Comparison of ENCODE assay signal across 18 cellular contexts in the genomic region with DNA sequence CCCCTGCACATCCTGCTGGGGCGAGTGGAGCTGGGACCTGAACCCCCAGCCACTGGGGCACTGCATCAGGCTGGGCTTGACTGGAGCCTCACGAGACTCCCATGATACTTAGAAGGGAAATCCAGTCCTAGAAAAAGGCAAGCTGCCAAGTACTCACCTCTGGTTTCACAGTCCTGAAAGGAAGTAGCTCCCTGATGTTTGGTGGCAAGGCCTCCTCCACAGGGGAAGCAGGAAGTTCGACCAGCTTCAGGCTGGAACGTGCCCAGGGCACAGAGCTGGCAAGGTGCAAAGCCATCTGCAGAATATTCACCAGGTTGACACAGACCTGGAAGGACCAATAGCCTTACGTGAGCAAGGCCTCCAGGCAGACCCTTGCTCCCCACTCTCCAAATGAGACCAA. TPM values are rescaled to one million over a fixed set of nuclear protein-coding genes. Genes with fewer than 3 reads are reported as not detected.
A peak's percentile ranks its signal among the peaks of the same experiment; 100 is the strongest.
DNase-seq lines count a peak whose midpoint lies in the region; ATAC-seq, FAIRE-seq and TF ChIP-seq lines count a peak whose summit lies in the region.
"Had no signal": no experiment of that assay in that cellular context is flagged by ENCODE, and none has a peak within 500 bp of the region (broad histone marks: within the 10 kb centered on the region; RNA-seq: fewer than 3 reads in every experiment).

No MANE protein-coding gene starts in this region.

- H3K4me2 ChIP-seq in keratinocyte (ENCODE audit: control insufficient read depth, extremely low read depth, insufficient read depth, low read depth, low read length) = no peak overlapping the region
- H3K4me2 ChIP-seq: GM23338 had no signal

- ATAC-seq in WTC11 = no peak
- ATAC-seq: GM12878, GM23338 had no signal

- no peaks in the 10 kb centered on the region for H3K4me1 ChIP-seq in keratinocyte (ENCODE audit: control insufficient read depth, extremely low read depth, insufficient read depth, low read length)

- H2AFZ ChIP-seq in keratinocyte (ENCODE audit: control insufficient read depth, low read length) = no peak overlapping the region
- H2AFZ ChIP-seq: GM23338 had no signal

- CTCF ChIA-PET in WTC11 (lab: Charles Lee) = interaction anchor here (0.6 to 6.6 kb wide), 4 partner anchors 14 to 200 kb away, joined by 3 to 37 read pairs (median 4); no protein-coding TSS in a partner anchor

- no peaks in the 10 kb centered on the region for H3K36me3 Mint-ChIP-seq in WTC11
- H3K36me3 Mint-ChIP-seq: CD8-positive, alpha-beta memory T cell had no signal

- TF ChIP-seq CTCF in WTC11 (IDR thresholded peaks at IDR 0.05) = no peak
- no peak for TF ChIP-seq CTCF in keratinocyte (optimal IDR thresholded peaks at IDR 0.05 in 1 of 3, IDR thresholded peaks at IDR 0.05 in 1 of 3, conservative IDR thresholded peaks at IDR 0.05 in 1 of 3; ENCODE audit: extremely low read depth in 1 of 3, insufficient read depth in 2 of 3, low read length in 3 of 3)

- DNase-seq in DMS 273 (lab: John Stamatoyannopoulos, UW; ENCODE audit: unreplicated experiment) = peak; percentile 8
- DNase-seq in DMS 273 treated with DMSO at 0.1 percent for 48 hours (lab: John Stamatoyannopoulos, UW) = no peak
- DNase-seq in HTR-8/SVneo (ENCODE audit: insufficient read length, low spot score) = no peak
- no peak for DNase-seq in WTC11 (ENCODE audit: low spot score)
- DNase-seq in keratinocyte (ENCODE audit: low read depth, low spot score) = no peak
- DNase-seq in hypothalamus (lab: John Stamatoyannopoulos, UW) = no peak
- DNase-seq in NCI-H510A (lab: John Stamatoyannopoulos, UW) = no peak
- DNase-seq in GM19238 (ENCODE audit: insufficient read length, low spot score) = no peak
- DNase-seq: CD8-positive, alpha-beta memory T cell; MV-4-11; NCI-H1436 treated with DMSO at 0.1 percent for 48 hours; NCI-H2107; NCI-H446 treated with DMSO at 0.1 percent for 48 hours; NK-92 treated with Interleukin-12 subunit alpha and Interleukin-12 subunit beta, amount 100 ng/mL, for 24 hours had no signal

- no peaks in the 10 kb centered on the region for H3K36me3 ChIP-seq in keratinocyte (ENCODE audit: control insufficient read depth in 2 of 2, extremely low read depth in 1 of 2, insufficient read depth in 2 of 2, low read length in 2 of 2)

- H3K4me3 ChIP-seq in keratinocyte (ENCODE audit: control insufficient read depth in 2 of 3, extremely low read depth in 1 of 3, insufficient read depth in 2 of 3, low read depth in 1 of 3, low read length in 3 of 3) = no peak overlapping the region
- H3K4me3 ChIP-seq: GM12878, GM23338 had no signal

- H3K27me3 ChIP-seq in keratinocyte (ENCODE audit: control insufficient read depth, extremely low read depth, insufficient read depth, low read length) = no peaks in the 10 kb centered on the region

- dilution Hi-C loops in keratinocyte (cut with MboI; ENCODE audit: extremely low pct_ligation_motif_present, low sequenced_read_pairs) = no loop called here

- no peak overlapping the region for H3K27ac ChIP-seq in keratinocyte (ENCODE audit: control insufficient read depth, insufficient read depth, low read length)
- H3K27ac ChIP-seq: 22Rv1 had no signal

- POLR2A ChIA-PET in WTC11 (lab: Charles Lee) = no interaction called here

- H3K79me2 ChIP-seq in keratinocyte (ENCODE audit: control insufficient read depth, insufficient read depth, low read length) = no peaks in the 10 kb centered on the region

- H3K9me3 ChIP-seq in keratinocyte (ENCODE audit: control insufficient read depth, low read depth, low read length) = no peaks in the 10 kb centered on the region

- no peaks in the 10 kb centered on the region for H3K9me3 Mint-ChIP-seq in WTC11
- H3K9me3 Mint-ChIP-seq: GM23338 had no signal

- H3K27me3 Mint-ChIP-seq in WTC11 (ENCODE audit: low read depth) = no peaks in the 10 kb centered on the region; the same call in 1 of the 2 replicates

- H3K4me1 Mint-ChIP-seq in WTC11 = no peaks in the 10 kb centered on the region
- H3K4me1 Mint-ChIP-seq: CD8-positive, alpha-beta memory T cell had no signal

- FAIRE-seq in HTR-8/SVneo (lab: Jason Lieb, UNC) = peak; percentile 84
- peak; percentile 69 for FAIRE-seq in keratinocyte (lab: Jason Lieb, UNC)
- FAIRE-seq: GM12878 had no signal

- no peaks in the 10 kb centered on the region for H3K9me1 ChIP-seq in keratinocyte (ENCODE audit: control insufficient read depth, extremely low read depth, insufficient read depth, low read length)

- no peak overlapping the region for H3K4me3 Mint-ChIP-seq in WTC11
- H3K4me3 Mint-ChIP-seq: CD8-positive, alpha-beta memory T cell; GM23338 had no signal

- no peaks in the 10 kb centered on the region for H4K20me1 ChIP-seq in keratinocyte (ENCODE audit: control insufficient read depth, extremely low read depth, insufficient read depth, low read length)

- no peak overlapping the region for H3K27ac Mint-ChIP-seq in WTC11
- H3K27ac Mint-ChIP-seq: CD8-positive, alpha-beta memory T cell; GM23338 had no signal

- no peak overlapping the region for H3K9ac ChIP-seq in keratinocyte (ENCODE audit: control insufficient read depth, extremely low read depth, insufficient read depth, low read length)

TF ChIP-seq in WTC11, 78 proteins besides CTCF, POLR2A, EP300 and RAD21:
- TF ChIP-seq, protein P1, sequence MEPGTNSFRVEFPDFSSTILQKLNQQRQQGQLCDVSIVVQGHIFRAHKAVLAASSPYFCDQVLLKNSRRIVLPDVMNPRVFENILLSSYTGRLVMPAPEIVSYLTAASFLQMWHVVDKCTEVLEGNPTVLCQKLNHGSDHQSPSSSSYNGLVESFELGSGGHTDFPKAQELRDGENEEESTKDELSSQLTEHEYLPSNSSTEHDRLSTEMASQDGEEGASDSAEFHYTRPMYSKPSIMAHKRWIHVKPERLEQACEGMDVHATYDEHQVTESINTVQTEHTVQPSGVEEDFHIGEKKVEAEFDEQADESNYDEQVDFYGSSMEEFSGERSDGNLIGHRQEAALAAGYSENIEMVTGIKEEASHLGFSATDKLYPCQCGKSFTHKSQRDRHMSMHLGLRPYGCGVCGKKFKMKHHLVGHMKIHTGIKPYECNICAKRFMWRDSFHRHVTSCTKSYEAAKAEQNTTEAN (CRISPR knock-in tag; IDR thresholded peaks at IDR 0.05) = no peak
- TF ChIP-seq NR1H2 (CRISPR knock-in tag; IDR thresholded peaks at IDR 0.05) (0 out of 2 replicates have a peak, but pooled peaks have one; percentile 17), NFE2L1 (CRISPR knock-in tag; IDR thresholded peaks at IDR 0.05) (no peak), ZBTB21 (CRISPR knock-in tag; IDR thresholded peaks at IDR 0.05; ENCODE audit: borderline replicate concordance) (no peak), PRRX2 (CRISPR knock-in tag; IDR thresholded peaks at IDR 0.05) (no peak)
- TF ChIP-seq, protein P2, sequence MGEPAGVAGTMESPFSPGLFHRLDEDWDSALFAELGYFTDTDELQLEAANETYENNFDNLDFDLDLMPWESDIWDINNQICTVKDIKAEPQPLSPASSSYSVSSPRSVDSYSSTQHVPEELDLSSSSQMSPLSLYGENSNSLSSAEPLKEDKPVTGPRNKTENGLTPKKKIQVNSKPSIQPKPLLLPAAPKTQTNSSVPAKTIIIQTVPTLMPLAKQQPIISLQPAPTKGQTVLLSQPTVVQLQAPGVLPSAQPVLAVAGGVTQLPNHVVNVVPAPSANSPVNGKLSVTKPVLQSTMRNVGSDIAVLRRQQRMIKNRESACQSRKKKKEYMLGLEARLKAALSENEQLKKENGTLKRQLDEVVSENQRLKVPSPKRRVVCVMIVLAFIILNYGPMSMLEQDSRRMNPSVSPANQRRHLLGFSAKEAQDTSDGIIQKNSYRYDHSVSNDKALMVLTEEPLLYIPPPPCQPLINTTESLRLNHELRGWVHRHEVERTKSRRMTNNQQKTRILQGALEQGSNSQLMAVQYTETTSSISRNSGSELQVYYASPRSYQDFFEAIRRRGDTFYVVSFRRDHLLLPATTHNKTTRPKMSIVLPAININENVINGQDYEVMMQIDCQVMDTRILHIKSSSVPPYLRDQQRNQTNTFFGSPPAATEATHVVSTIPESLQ (CRISPR knock-in tag; IDR thresholded peaks at IDR 0.05) = no peak

RNA-seq across cellular contexts. Expression of gene NRIP3, which starts 26.8 kb away (rescaled TPM):
- total RNA-seq in WTC11 (2021) = 3.9 to 4.5 TPM (median 4.4 TPM) in 3 replicates
- polyA plus RNA-seq in keratinocyte = 0.93 to 1.0 TPM (median 1.00 TPM) in 3 replicates
- polyA plus RNA-seq in keratinocyte (2011; ENCODE audit: low read depth) = 2.0 TPM
- 0.73 and 1.0 TPM in 2 replicates for polyA plus RNA-seq in keratinocyte (2011; cell fraction: cytosol; rRNA removed)
- 0.68 and 0.70 TPM in 2 replicates for polyA plus RNA-seq in keratinocyte (2011; cell fraction: nucleus; rRNA removed)
- polyA plus RNA-seq in keratinocyte (2012; ENCODE audit: low replicate concordance) = 0.97 and 1.5 TPM in 2 replicates
- polyA minus RNA-seq in keratinocyte = 0.33 to 1.9 TPM (median 0.76 TPM) in 3 replicates
- 2.5 TPM for polyA minus RNA-seq in keratinocyte (2011; cell fraction: cytosol; rRNA and poly(A)+ RNA removed)
- 2.6 TPM in 1 of 2 replicates, not detected in the other for polyA minus RNA-seq in keratinocyte (2011; cell fraction: nucleus; rRNA and poly(A)+ RNA removed)
- total RNA-seq: HT-29 had no signal
